ENCODE assay signal across 1 cellular context in genomic region chr10:128908109-128908898, GRCh38.
TF ChIP-seq lines count a peak whose summit lies in the region.

No MANE protein-coding gene starts in this region.

TF ChIP-seq in HEK293T, 16 proteins besides CTCF, POLR2A, EP300 and RAD21:
- no peak for TF ChIP-seq FOXA1 (IDR thresholded peaks at IDR 0.05)
- TF ChIP-seq FOXK2 (IDR thresholded peaks at IDR 0.05), result no peak
- no peak for TF ChIP-seq ARNT (IDR thresholded peaks at IDR 0.05)
- no peak for TF ChIP-seq SUZ12 (IDR thresholded peaks at IDR 0.05)
- TF ChIP-seq L3MBTL2 (conservative IDR thresholded peaks at IDR 0.05), result no peak
- TF ChIP-seq ELF4 (IDR thresholded peaks at IDR 0.05), result no peak
- no peak for TF ChIP-seq HDGF (IDR thresholded peaks at IDR 0.05; ENCODE audit: borderline replicate concordance)
- no peak for TF ChIP-seq CTBP1 (IDR thresholded peaks at IDR 0.05; ENCODE audit: borderline replicate concordance)
- no peak for TF ChIP-seq SP1 (IDR thresholded peaks at IDR 0.05)
- TF ChIP-seq BHLHE40 (IDR thresholded peaks at IDR 0.05; ENCODE audit: borderline replicate concordance), result no peak
- TF ChIP-seq PKNOX1 (IDR thresholded peaks at IDR 0.05), result no peak
- TF ChIP-seq LEF1 (IDR thresholded peaks at IDR 0.05; ENCODE audit: borderline replicate concordance), result no peak
- no peak for TF ChIP-seq FOXM1 (IDR thresholded peaks at IDR 0.05; ENCODE audit: borderline replicate concordance)
- no peak for TF ChIP-seq TARDBP (IDR thresholded peaks at IDR 0.05)
- TF ChIP-seq NFRKB (IDR thresholded peaks at IDR 0.05), result no peak
